ENCODE assay signal across 1 cellular context in the genomic region with DNA sequence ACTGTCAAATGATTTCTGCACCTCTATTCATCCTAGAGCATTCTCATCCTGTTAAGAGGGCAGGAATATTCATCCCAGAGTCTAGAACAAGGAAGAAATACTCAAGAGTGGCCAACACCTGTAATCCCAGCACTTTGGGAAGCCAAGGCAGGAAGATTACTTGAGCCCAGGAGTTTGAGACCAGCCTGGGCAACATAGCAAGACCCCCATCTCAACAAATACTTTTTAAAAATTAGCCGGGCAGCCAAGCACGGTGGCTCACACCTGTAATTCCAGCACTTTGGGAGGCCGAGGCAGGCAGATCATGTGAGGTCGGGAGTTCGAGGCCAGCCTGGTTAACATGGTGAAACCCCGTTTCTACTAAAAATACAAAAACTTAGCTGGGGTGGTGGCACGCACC. TPM values are rescaled to one million over a fixed set of nuclear protein-coding genes. Genes with fewer than 3 reads are reported as not detected.
"Had no signal": no experiment of that assay in that cellular context is flagged by ENCODE, and none has a peak within 500 bp of the region (broad histone marks: within the 10 kb centered on the region; RNA-seq: fewer than 3 reads in every experiment).

No MANE protein-coding gene starts in this region.

RNA-seq across cellular contexts. Expression of gene RIPOR3, which starts 6.9 kb away (rescaled TPM):
- polyA plus RNA-seq: mammary epithelial cell had no signal
